In the genomic region with DNA sequence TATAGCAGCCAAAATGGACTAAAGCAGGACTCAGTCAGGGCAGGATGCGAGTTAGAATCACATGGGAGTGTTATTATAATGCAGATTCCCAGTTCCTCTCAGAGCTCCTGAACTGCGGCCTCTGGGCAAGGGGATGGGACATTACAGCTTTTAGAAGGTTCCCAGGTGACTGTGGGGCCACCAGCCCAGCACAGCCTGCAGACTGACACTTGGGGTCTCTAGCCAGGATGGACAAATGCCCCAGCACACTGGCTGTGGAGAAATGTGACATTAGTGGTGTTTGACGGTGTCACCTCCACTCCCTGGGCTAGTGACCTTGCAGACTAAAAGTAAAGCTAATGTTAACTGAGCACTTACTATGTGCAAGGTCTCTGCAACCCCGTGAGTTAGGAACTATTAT, we compare ENCODE assay signal across 1 cellular context.
TF ChIP-seq lines count a peak whose summit lies in the region.

No MANE protein-coding gene starts in this region.

TF ChIP-seq in H1, 55 proteins besides CTCF, POLR2A, EP300 and RAD21 (continued from another document):
- no peak for TF ChIP-seq BACH1 (IDR thresholded peaks at IDR 0.05; ENCODE audit: low read length)
- no peak for TF ChIP-seq JUN (IDR thresholded peaks at IDR 0.05; ENCODE audit: low read depth, low read length)
- no peak for TF ChIP-seq CBX8 (IDR thresholded peaks at IDR 0.05; ENCODE audit: borderline replicate concordance, low read depth, low read length)
- no peak for TF ChIP-seq SP1 (IDR thresholded peaks at IDR 0.05; ENCODE audit: low read depth, low read length)
- no peak for TF ChIP-seq GTF2F1 (IDR thresholded peaks at IDR 0.05; ENCODE audit: borderline replicate concordance, low read depth, low read length)
